In genomic region chr6:151387175-151387574, GRCh38 we compare ENCODE assay signal across 1 cellular context.
TF ChIP-seq lines count a peak whose summit lies in the region.

No MANE protein-coding gene starts in this region.

TF ChIP-seq in HepG2, 621 proteins besides CTCF, POLR2A, EP300 and RAD21:
- peak in 1 of 2 experiments; percentile 59; a peak in 2 of 4 replicates for TF ChIP-seq MAFK (conservative IDR thresholded peaks at IDR 0.05 in 1 of 2, IDR thresholded peaks at IDR 0.05 in 1 of 2; ENCODE audit: low read length in 2 of 2)
- no peak for TF ChIP-seq SNAI1 (CRISPR knock-in tag; IDR thresholded peaks at IDR 0.05; ENCODE audit: borderline replicate concordance)
- TF ChIP-seq, protein P1, sequence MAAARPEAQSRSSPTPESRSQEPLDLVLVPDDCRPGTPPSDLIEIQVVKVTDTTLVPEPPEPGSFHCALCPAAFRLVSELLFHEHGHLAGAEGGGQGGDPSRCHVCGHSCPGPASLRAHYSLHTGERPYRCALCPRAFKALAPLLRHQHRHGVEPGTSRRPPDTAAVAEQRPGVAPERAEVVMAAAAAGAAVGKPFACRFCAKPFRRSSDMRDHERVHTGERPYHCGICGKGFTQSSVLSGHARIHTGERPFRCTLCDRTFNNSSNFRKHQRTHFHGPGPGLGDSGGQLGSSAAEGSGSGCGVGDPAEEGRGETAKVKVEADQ (CRISPR knock-in tag; IDR thresholded peaks at IDR 0.05; ENCODE audit: borderline replicate concordance) = no peak
- no peak for TF ChIP-seq ZNF253 (CRISPR knock-in tag; IDR thresholded peaks at IDR 0.05; ENCODE audit: borderline replicate concordance)
- TF ChIP-seq ZBTB33 (CRISPR knock-in tag; IDR thresholded peaks at IDR 0.05) = no peak
- peak; percentile 45; the same call in 1 of the 2 replicates for TF ChIP-seq MAFF (IDR thresholded peaks at IDR 0.05; ENCODE audit: low read depth, low read length)
- no peak for TF ChIP-seq NFE2L2 (IDR thresholded peaks at IDR 0.05; ENCODE audit: low read length)
TF ChIP-seq in HepG2: peak in this region for 2.
